1 cellular context compared by ENCODE assay signal in the genomic region with DNA sequence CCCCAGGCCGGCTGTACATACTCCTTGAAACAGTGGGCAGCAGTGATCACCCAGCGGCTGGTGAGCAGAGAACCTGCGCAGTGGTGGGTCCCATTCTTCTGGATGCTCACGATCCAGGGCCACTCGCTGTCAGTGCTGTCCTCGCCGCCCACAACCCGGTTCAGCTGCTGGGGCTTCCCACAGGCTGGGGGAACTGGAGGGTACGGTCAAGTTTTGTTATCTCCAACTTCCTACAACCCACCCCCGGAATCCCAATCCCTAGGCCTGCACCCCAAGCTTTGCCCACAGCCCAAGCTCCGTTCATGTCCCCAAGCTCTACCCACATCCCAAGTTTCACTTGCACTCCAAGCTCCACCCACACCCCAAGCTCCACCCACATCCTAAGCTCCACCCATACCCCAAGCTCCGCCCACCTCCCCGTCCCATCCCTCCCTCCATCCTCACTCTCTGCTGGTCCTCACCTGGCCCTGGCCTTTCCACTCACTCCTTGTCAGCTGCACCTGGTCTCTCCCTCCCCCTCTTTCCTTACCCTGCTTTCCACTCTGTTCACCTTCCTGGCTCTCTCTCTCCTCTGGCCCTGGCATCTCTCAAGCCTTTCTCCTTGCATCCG.
TF ChIP-seq lines count a peak whose summit lies in the region.

No MANE protein-coding gene starts in this region.

TF ChIP-seq in HEK293, 187 proteins besides CTCF, POLR2A, EP300 and RAD21 (continued from another document):
- TF ChIP-seq ZNF292 (tag by site-specific recombination; IDR thresholded peaks at IDR 0.05; ENCODE audit: borderline replicate concordance, low read depth) (no peak), ZFP69B (tag by site-specific recombination; IDR thresholded peaks at IDR 0.05) (peak; percentile 29; the same call in 1 of the 2 replicates), ZNF404 (tag by site-specific recombination; IDR thresholded peaks at IDR 0.05) (no peak), EGR2 (tag by site-specific recombination; IDR thresholded peaks at IDR 0.05; ENCODE audit: low read depth) (peak; percentile 95), ZNF677 (tag by site-specific recombination; IDR thresholded peaks at IDR 0.05) (no peak), ZNF768 (tag by site-specific recombination; IDR thresholded peaks at IDR 0.05) (no peak)
- TF ChIP-seq, protein P1, sequence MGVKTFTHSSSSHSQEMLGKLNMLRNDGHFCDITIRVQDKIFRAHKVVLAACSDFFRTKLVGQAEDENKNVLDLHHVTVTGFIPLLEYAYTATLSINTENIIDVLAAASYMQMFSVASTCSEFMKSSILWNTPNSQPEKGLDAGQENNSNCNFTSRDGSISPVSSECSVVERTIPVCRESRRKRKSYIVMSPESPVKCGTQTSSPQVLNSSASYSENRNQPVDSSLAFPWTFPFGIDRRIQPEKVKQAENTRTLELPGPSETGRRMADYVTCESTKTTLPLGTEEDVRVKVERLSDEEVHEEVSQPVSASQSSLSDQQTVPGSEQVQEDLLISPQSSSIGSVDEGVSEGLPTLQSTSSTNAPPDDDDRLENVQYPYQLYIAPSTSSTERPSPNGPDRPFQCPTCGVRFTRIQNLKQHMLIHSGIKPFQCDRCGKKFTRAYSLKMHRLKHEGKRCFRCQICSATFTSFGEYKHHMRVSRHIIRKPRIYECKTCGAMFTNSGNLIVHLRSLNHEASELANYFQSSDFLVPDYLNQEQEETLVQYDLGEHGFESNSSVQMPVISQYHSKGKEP (tag by site-specific recombination; IDR thresholded peaks at IDR 0.05), result no peak
